Comparison of ENCODE assay signal across 8 cellular contexts in the genomic region with DNA sequence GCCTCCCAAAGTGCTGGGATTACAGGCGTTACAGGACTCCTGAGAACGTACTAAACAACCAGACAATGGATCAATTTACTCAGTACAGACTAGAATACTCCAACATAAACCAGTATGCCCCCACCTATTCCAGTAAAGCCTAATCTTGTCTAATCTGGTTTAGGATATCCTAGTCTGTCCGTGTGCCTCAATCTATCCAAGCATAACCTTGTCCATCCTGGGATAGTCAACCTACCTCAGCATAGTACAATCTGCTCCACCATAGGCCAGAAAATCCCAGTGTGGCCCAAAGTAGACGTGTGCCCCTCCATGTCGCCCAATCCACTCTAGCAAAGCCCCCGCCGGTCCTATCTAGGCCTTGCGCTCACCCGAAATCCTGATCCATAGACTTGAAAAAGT. TPM values are rescaled to one million over a fixed set of nuclear protein-coding genes. Genes with fewer than 3 reads are reported as not detected.
A peak's percentile ranks its signal among the peaks of the same experiment; 100 is the strongest.
DNase-seq lines count a peak whose midpoint lies in the region; ATAC-seq, FAIRE-seq and TF ChIP-seq lines count a peak whose summit lies in the region.

No MANE protein-coding gene starts in this region.

- H3K4me1 ChIP-seq in PC-9 (replicated peaks; ENCODE audit: insufficient read depth) (peaks cover 38% of the 10 kb centered on the region), esophagus (ENCODE audit: control insufficient read depth in 2 of 2, insufficient read depth in 2 of 2, low read length in 1 of 2) (peaks cover 3 to 15% of the 10 kb centered on the region in 2 donors), osteoblast (ENCODE audit: insufficient read depth, low read length) (peaks cover 25% of the 10 kb centered on the region)

- H3K79me2 ChIP-seq in PC-9 (ENCODE audit: low read depth): peaks cover 80% of the 10 kb centered on the region
- H3K79me2 ChIP-seq in osteoblast (ENCODE audit: insufficient read depth, low read length): peaks cover 92% of the 10 kb centered on the region

- H3K4me3 ChIP-seq in PC-9 (peak overlapping the region; percentile 82), esophagus (ENCODE audit: low read depth in 1 of 2, low read length in 2 of 2) (peak overlapping the region; percentile 64 to 82), osteoblast (ENCODE audit: insufficient read depth, low read length) (peak overlapping the region; percentile 80)

- H4K20me1 ChIP-seq in PC-9 (ENCODE audit: insufficient read depth) (peaks cover 32% of the 10 kb centered on the region), osteoblast (ENCODE audit: insufficient read depth, low read length) (peaks cover 39% of the 10 kb centered on the region)

- FAIRE-seq in GM18507 (lab: Jason Lieb, UNC): peak; percentile 47

- in situ Hi-C loops in G401 (cut with HindIII; ENCODE audit: low sequenced_read_pairs): no loop called here

- no peak for DNase-seq in GM18507 (ENCODE audit: extremely low spot score, insufficient read length, low read depth)
- DNase-seq in PC-9: no peak
- DNase-seq in osteoblast (ENCODE audit: insufficient read length, low spot score, missing footprints): peak; percentile 93
- DNase-seq in NCI-H1930 (lab: John Stamatoyannopoulos, UW): no peak
- no peak for DNase-seq in C1 segment of cervical spinal cord (lab: John Stamatoyannopoulos, UW)
- DNase-seq in G401 (ENCODE audit: low spot score): no peak

- no peak for ATAC-seq in GM21825 (IDR thresholded peaks at IDR 0.05; ENCODE audit: unreplicated experiment)

- BruUV-seq in PC-9 (replicated peaks; lab: Mats Ljungman, UMichigan): TSS peak; percentile 24

- H3K9me2 ChIP-seq in PC-9 (ENCODE audit: insufficient read depth): no peaks in the 10 kb centered on the region

- intact Hi-C loops in PC-9 (cut with micrococcal nuclease; ENCODE audit: unreplicated experiment): no loop called here

- H3K27me3 ChIP-seq in PC-9 (ENCODE audit: insufficient read depth, low read depth): no peaks in the 10 kb centered on the region
- H3K27me3 ChIP-seq in esophagus (ENCODE audit: control insufficient read depth in 1 of 2, insufficient read depth in 2 of 2, low read length in 2 of 2): no peaks in the 10 kb centered on the region
- H3K27me3 ChIP-seq in osteoblast (ENCODE audit: insufficient read depth, low read length): no peaks in the 10 kb centered on the region

- POLR2A ChIA-PET in PC-9 (lab: Charles Lee; ENCODE audit: unreplicated experiment): interaction anchor here (0.6 to 1.5 kb wide), 3 partner anchors 13 to 394 kb away, joined by 4 to 10 read pairs (median 5); a partner anchor contains a TSS

- H3K4me2 ChIP-seq in PC-9 (peak overlapping the region; percentile 97), osteoblast (ENCODE audit: insufficient read depth, low read length) (peak overlapping the region; percentile 92)

- H2AFZ ChIP-seq in PC-9 (peak overlapping the region; percentile 91), osteoblast (ENCODE audit: low read length) (peak overlapping the region; percentile 53)

- CTCF ChIA-PET in PC-9 (lab: Charles Lee): no interaction called here

- no peaks in the 10 kb centered on the region for H3K9me3 ChIP-seq in PC-9 (ENCODE audit: insufficient read depth, low read depth)
- H3K9me3 ChIP-seq in esophagus (ENCODE audit: control insufficient read depth in 2 of 2, insufficient read depth in 1 of 2, low read depth in 1 of 2, low read length in 1 of 2): no peaks in the 10 kb centered on the region
- H3K9me3 ChIP-seq in osteoblast (ENCODE audit: low read depth, low read length): no peaks in the 10 kb centered on the region

- WGBS in esophagus, 2 donors: 0 to 1% methylated on average over 9 of the region's 9 CpGs

- TF ChIP-seq CTCF in PC-9 (conservative IDR thresholded peaks at IDR 0.05) (no peak), osteoblast (IDR thresholded peaks at IDR 0.05; ENCODE audit: extremely low read depth, low read depth, low read length) (no peak)

- H3K36me3 ChIP-seq in PC-9 (ENCODE audit: low read depth): peaks cover 38% of the 10 kb centered on the region
- H3K36me3 ChIP-seq in esophagus (ENCODE audit: control insufficient read depth in 2 of 2, insufficient read depth in 2 of 2, low read length in 1 of 2): peaks cover 2 to 25% of the 10 kb centered on the region in 2 donors
- H3K36me3 ChIP-seq in osteoblast (ENCODE audit: insufficient read depth, low read length): peaks cover 43% of the 10 kb centered on the region

- peaks cover 40% of the 10 kb centered on the region for H3F3A ChIP-seq in PC-9 (ENCODE audit: insufficient read depth, low read depth)

- peak overlapping the region; percentile 57 for H3K27ac ChIP-seq in PC-9
- H3K27ac ChIP-seq in esophagus (ENCODE audit: low read depth in 2 of 2, low read length in 1 of 2): peak overlapping the region; percentile 82 to 95
- H3K27ac ChIP-seq in osteoblast (ENCODE audit: low read depth, low read length): peak overlapping the region; percentile 77

RNA-seq across cellular contexts. Expression of a gene that starts 0.6 kb away (rescaled TPM):
- total RNA-seq in PC-9 (2021) (77.9 and 86.8 TPM in 2 replicates), osteoblast (106 and 123 TPM in 2 replicates)
- polyA plus RNA-seq in esophagus: 10 to 100 TPM; 20.8 to 32.2 TPM
- 89.9 and 99.0 TPM in 2 replicates for total RNA-seq in G401 (2014; rRNA removed; shearing (Covaris generic))

RNA-seq across cellular contexts. Expression of a gene that starts 5.6 kb away (rescaled TPM):
- total RNA-seq in PC-9 (2021) (64.5 and 65.8 TPM in 2 replicates), osteoblast (53.2 and 55.4 TPM in 2 replicates)
- 10 to 100 TPM; 22.4 to 29.6 TPM for polyA plus RNA-seq in esophagus
- 113 and 121 TPM in 2 replicates for total RNA-seq in G401 (2014; rRNA removed; shearing (Covaris generic))

RNA-seq across cellular contexts. Expression of a gene that starts 8.5 kb away (rescaled TPM):
- total RNA-seq in PC-9 (2021) (424 and 457 TPM in 2 replicates), osteoblast (396 and 422 TPM in 2 replicates)
- 100 to 1,000 TPM; 354 to 393 TPM for polyA plus RNA-seq in esophagus
- total RNA-seq in G401 (2014; rRNA removed; shearing (Covaris generic)): 227 and 249 TPM in 2 replicates

RNA-seq across cellular contexts. Expression of a gene that starts 14.0 kb away (rescaled TPM):
- total RNA-seq in PC-9 (2021) (531 and 604 TPM in 2 replicates), osteoblast (162 and 163 TPM in 2 replicates)
- polyA plus RNA-seq in esophagus: 100 to 1,000 TPM; 484 to 979 TPM
- 399 and 405 TPM in 2 replicates for total RNA-seq in G401 (2014; rRNA removed; shearing (Covaris generic))

RNA-seq across cellular contexts. Expression of a gene that starts 14.1 kb away (rescaled TPM):
- total RNA-seq in PC-9 (2021) (27.1 and 32.8 TPM in 2 replicates), osteoblast (10.1 and 11.8 TPM in 2 replicates)
- polyA plus RNA-seq in esophagus: 10 to 100 TPM in 1 of 2 donors, 1 to 10 TPM in 1; 3.2 to 11.8 TPM
- total RNA-seq in G401 (2014; rRNA removed; shearing (Covaris generic)): 15.5 and 18.8 TPM in 2 replicates
